28 cellular contexts compared by ENCODE assay signal in the genomic region with DNA sequence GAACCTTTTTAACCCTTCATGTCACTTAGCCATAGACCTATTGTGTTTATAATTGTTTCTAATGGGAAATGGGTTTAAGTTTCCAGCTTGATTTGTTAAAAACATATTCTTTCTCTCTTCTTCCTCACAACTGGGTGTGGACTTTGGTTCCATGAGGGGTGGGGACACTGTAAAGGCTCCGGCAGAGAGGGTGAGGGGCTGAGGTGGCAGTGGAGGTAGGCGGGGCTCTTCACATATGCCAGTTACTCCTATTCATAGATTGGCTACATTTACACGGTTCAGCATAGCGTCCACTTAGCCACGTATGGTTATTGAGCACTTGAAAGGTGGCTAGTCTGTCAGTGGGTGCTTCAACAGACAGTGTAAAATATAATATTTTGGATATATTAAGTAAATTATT. TPM values are rescaled to one million over a fixed set of nuclear protein-coding genes. Genes with fewer than 3 reads are reported as not detected.
A peak's percentile ranks its signal among the peaks of the same experiment; 100 is the strongest.
DNase-seq lines count a peak whose midpoint lies in the region; ATAC-seq, FAIRE-seq and TF ChIP-seq lines count a peak whose summit lies in the region.
"Had no signal": no experiment of that assay in that cellular context is flagged by ENCODE, and none has a peak within 500 bp of the region (broad histone marks: within the 10 kb centered on the region; RNA-seq: fewer than 3 reads in every experiment).

No MANE protein-coding gene starts in this region.

- H3K79me2 ChIP-seq in Loucy (ENCODE audit: insufficient read depth, low read length) = peaks cover 96% of the 10 kb centered on the region

- peak overlapping the region; percentile 54 for H3K4me2 ChIP-seq in Loucy (ENCODE audit: low read depth, low read length, poor library complexity, severe bottlenecking)
- H3K4me2 ChIP-seq: BLaER1, KMS-11 had no signal

- H3K27ac ChIP-seq in CD4-positive, alpha-beta T cell (ENCODE audit: low read depth, low read length) = no peak overlapping the region
- H3K27ac ChIP-seq: BLaER1, KMS-11 had no signal

- POLR2A ChIA-PET in CD4-positive, alpha-beta T cell (lab: Charles Lee) = no interaction called here
- POLR2A ChIA-PET in WTC11 (lab: Charles Lee) = no interaction called here

- H3K4me3 ChIP-seq in Loucy (ENCODE audit: low read length, poor library complexity, severe bottlenecking) = no peak overlapping the region
- H3K4me3 ChIP-seq: BLaER1, GM12878, HAP-1 had no signal

- H3K27ac Mint-ChIP-seq in CD4-positive, alpha-beta T cell = peak overlapping the region; percentile 31
- no peak overlapping the region for H3K27ac Mint-ChIP-seq in WTC11
- H3K27ac Mint-ChIP-seq in effector memory CD8-positive, alpha-beta T cell = no peak overlapping the region
- H3K27ac Mint-ChIP-seq: HFFc6 had no signal

- CTCF ChIA-PET in CD4-positive, alpha-beta T cell (lab: Charles Lee) = no interaction called here
- CTCF ChIA-PET in WTC11 (lab: Charles Lee) = interaction anchor here (1.5 kb wide), 1 partner anchor 15 kb away, joined by 4 read pairs; no protein-coding TSS in a partner anchor

- H3K27me3 ChIP-seq in CD4-positive, alpha-beta T cell (ENCODE audit: control insufficient read depth, insufficient read depth, low read length) = no peaks in the 10 kb centered on the region
- no peaks in the 10 kb centered on the region for H3K27me3 ChIP-seq in Loucy (ENCODE audit: insufficient read depth, low read length, poor library complexity, severe bottlenecking)

- H3K27me3 Mint-ChIP-seq in CD4-positive, alpha-beta T cell = no peaks in the 10 kb centered on the region
- no peaks in the 10 kb centered on the region for H3K27me3 Mint-ChIP-seq in WTC11 (ENCODE audit: low read depth)
- H3K27me3 Mint-ChIP-seq in effector memory CD8-positive, alpha-beta T cell = no peaks in the 10 kb centered on the region
- H3K27me3 Mint-ChIP-seq: CD4-positive, CD25-positive, alpha-beta regulatory T cell had no signal

- no peak for FAIRE-seq in HTR-8/SVneo (lab: Jason Lieb, UNC)
- FAIRE-seq: GM12878 had no signal

- no peaks in the 10 kb centered on the region; the same call in 1 of the 2 replicates for H3K36me3 ChIP-seq in Loucy (ENCODE audit: insufficient read depth, low read length)
- H3K36me3 ChIP-seq: HAP-1 had no signal

- TF ChIP-seq CTCF in CD4-positive, alpha-beta T cell (IDR thresholded peaks at IDR 0.05) = no peak
- no peak for TF ChIP-seq CTCF in Loucy (conservative IDR thresholded peaks at IDR 0.05; ENCODE audit: low read length)
- no peak for TF ChIP-seq CTCF in WTC11 (IDR thresholded peaks at IDR 0.05)

- no peak overlapping the region for H3K4me3 Mint-ChIP-seq in CD4-positive, alpha-beta T cell
- H3K4me3 Mint-ChIP-seq in WTC11 = no peak overlapping the region
- H3K4me3 Mint-ChIP-seq in effector memory CD8-positive, alpha-beta T cell = no peak overlapping the region
- H3K4me3 Mint-ChIP-seq: CD4-positive, CD25-positive, alpha-beta regulatory T cell; HFFc6 had no signal

- peaks cover 27% of the 10 kb centered on the region for H3K4me1 ChIP-seq in Loucy (ENCODE audit: insufficient read depth, low read length, poor library complexity, severe bottlenecking)
- H3K4me1 ChIP-seq: BLaER1, Caco-2 had no signal

- intact Hi-C loops in CD4-positive, alpha-beta T cell (cut with DNase I, micrococcal nuclease) = loop anchor here (10.0 kb wide), 2 partner anchors 47 to 967 kb away; a partner anchor contains a TSS
- intact Hi-C loops in left colon (cut with DNase I, micrococcal nuclease) (no loop called here), left cardiac atrium (cut with DNase I) (no loop called here)

- H3K9me2 ChIP-seq in Loucy (replicated peaks; ENCODE audit: low read depth, low read length) = no peaks in the 10 kb centered on the region

- H3F3A ChIP-seq in Loucy (ENCODE audit: low read depth) = no peaks in the 10 kb centered on the region

- H3K36me3 Mint-ChIP-seq in CD4-positive, alpha-beta T cell (ENCODE audit: low read depth) = peaks cover 27% of the 10 kb centered on the region
- H3K36me3 Mint-ChIP-seq in WTC11 = no peaks in the 10 kb centered on the region
- H3K36me3 Mint-ChIP-seq in effector memory CD8-positive, alpha-beta T cell (ENCODE audit: insufficient read depth) = no peaks in the 10 kb centered on the region

- no peak for ATAC-seq in CD4-positive, alpha-beta T cell (ENCODE audit: poor library complexity)
- ATAC-seq in WTC11 (0 out of 2 replicates have a peak, but pooled peaks have one; percentile 39), left colon (peak; percentile 80), left cardiac atrium (no peak)
- no peak for ATAC-seq in effector memory CD8-positive, alpha-beta T cell (replicated peaks)
- ATAC-seq: GM12878 had no signal

- no peak overlapping the region for H3K9ac ChIP-seq in Loucy (ENCODE audit: low read depth, low read length, poor library complexity, severe bottlenecking)
- H3K9ac ChIP-seq: BLaER1, KMS-11 had no signal

- H3K4me1 Mint-ChIP-seq in CD4-positive, alpha-beta T cell (ENCODE audit: low read depth) = peaks cover 85% of the 10 kb centered on the region
- H3K4me1 Mint-ChIP-seq in WTC11 = peaks cover 25% of the 10 kb centered on the region
- peaks cover 22 to 39% of the 10 kb centered on the region in 2 donors for H3K4me1 Mint-ChIP-seq in effector memory CD8-positive, alpha-beta T cell (ENCODE audit: low read depth in 2 of 2)

- no peaks in the 10 kb centered on the region for H3K9me3 Mint-ChIP-seq in CD4-positive, alpha-beta T cell
- H3K9me3 Mint-ChIP-seq in WTC11 = no peaks in the 10 kb centered on the region
- H3K9me3 Mint-ChIP-seq in effector memory CD8-positive, alpha-beta T cell = no peaks in the 10 kb centered on the region
- H3K9me3 Mint-ChIP-seq: CD4-positive, CD25-positive, alpha-beta regulatory T cell; HFFc6 had no signal

- no peak for DNase-seq in CD4-positive, alpha-beta T cell
- DNase-seq in WTC11 (ENCODE audit: low spot score) (no peak), left colon (peak; percentile 35 to 61), HTR-8/SVneo (ENCODE audit: insufficient read length, low spot score) (no peak), NCI-H2081 treated with DMSO at 0.1 percent for 48 hours (lab: John Stamatoyannopoulos, UW) (no peak), left cardiac atrium (no peak)
- no peak for DNase-seq in effector memory CD8-positive, alpha-beta T cell
- DNase-seq: 8988T; ACHN; Caco-2; CD4-positive, CD25-positive, alpha-beta regulatory T cell; GDM1; GOT3; HFFc6; IMR-90; NCI-H1048; NCI-H1694; NCI-H2029 treated with DMSO at 0.1 percent for 48 hours; NCI-H345; NCI-H510A treated with DMSO at 0.1 percent for 48 hours; NCI-H774; Right ventricle myocardium superior; RPMI8226 had no signal

- H3K9me3 ChIP-seq in CD4-positive, alpha-beta T cell (ENCODE audit: control insufficient read depth, low read length) = no peaks in the 10 kb centered on the region
- no peaks in the 10 kb centered on the region for H3K9me3 ChIP-seq in Loucy (ENCODE audit: insufficient read depth, low read depth, low read length)
- H3K9me3 ChIP-seq: BLaER1, Caco-2, HAP-1 had no signal

- H4K20me1 ChIP-seq in Loucy (ENCODE audit: insufficient read depth, low read length, poor library complexity, severe bottlenecking) = peaks cover 35% of the 10 kb centered on the region

- H2AFZ ChIP-seq in Loucy (ENCODE audit: low read length) = no peak overlapping the region

TF ChIP-seq in WTC11, 78 proteins besides CTCF, POLR2A, EP300 and RAD21 (continues in another document):
- TF ChIP-seq CREB1 (CRISPR knock-in tag; IDR thresholded peaks at IDR 0.05) (no peak), ZBTB21 (CRISPR knock-in tag; IDR thresholded peaks at IDR 0.05; ENCODE audit: borderline replicate concordance) (no peak)
- TF ChIP-seq, protein P1, sequence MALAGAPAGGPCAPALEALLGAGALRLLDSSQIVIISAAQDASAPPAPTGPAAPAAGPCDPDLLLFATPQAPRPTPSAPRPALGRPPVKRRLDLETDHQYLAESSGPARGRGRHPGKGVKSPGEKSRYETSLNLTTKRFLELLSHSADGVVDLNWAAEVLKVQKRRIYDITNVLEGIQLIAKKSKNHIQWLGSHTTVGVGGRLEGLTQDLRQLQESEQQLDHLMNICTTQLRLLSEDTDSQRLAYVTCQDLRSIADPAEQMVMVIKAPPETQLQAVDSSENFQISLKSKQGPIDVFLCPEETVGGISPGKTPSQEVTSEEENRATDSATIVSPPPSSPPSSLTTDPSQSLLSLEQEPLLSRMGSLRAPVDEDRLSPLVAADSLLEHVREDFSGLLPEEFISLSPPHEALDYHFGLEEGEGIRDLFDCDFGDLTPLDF (CRISPR knock-in tag; IDR thresholded peaks at IDR 0.05) = no peak
- TF ChIP-seq, protein P2, sequence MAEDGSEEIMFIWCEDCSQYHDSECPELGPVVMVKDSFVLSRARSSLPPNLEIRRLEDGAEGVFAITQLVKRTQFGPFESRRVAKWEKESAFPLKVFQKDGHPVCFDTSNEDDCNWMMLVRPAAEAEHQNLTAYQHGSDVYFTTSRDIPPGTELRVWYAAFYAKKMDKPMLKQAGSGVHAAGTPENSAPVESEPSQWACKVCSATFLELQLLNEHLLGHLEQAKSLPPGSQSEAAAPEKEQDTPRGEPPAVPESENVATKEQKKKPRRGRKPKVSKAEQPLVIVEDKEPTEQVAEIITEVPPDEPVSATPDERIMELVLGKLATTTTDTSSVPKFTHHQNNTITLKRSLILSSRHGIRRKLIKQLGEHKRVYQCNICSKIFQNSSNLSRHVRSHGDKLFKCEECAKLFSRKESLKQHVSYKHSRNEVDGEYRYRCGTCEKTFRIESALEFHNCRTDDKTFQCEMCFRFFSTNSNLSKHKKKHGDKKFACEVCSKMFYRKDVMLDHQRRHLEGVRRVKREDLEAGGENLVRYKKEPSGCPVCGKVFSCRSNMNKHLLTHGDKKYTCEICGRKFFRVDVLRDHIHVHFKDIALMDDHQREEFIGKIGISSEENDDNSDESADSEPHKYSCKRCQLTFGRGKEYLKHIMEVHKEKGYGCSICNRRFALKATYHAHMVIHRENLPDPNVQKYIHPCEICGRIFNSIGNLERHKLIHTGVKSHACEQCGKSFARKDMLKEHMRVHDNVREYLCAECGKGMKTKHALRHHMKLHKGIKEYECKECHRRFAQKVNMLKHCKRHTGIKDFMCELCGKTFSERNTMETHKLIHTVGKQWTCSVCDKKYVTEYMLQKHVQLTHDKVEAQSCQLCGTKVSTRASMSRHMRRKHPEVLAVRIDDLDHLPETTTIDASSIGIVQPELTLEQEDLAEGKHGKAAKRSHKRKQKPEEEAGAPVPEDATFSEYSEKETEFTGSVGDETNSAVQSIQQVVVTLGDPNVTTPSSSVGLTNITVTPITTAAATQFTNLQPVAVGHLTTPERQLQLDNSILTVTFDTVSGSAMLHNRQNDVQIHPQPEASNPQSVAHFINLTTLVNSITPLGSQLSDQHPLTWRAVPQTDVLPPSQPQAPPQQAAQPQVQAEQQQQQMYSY (CRISPR knock-in tag; IDR thresholded peaks at IDR 0.05) = no peak
- TF ChIP-seq, protein P3, sequence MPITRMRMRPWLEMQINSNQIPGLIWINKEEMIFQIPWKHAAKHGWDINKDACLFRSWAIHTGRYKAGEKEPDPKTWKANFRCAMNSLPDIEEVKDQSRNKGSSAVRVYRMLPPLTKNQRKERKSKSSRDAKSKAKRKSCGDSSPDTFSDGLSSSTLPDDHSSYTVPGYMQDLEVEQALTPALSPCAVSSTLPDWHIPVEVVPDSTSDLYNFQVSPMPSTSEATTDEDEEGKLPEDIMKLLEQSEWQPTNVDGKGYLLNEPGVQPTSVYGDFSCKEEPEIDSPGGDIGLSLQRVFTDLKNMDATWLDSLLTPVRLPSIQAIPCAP (CRISPR knock-in tag; IDR thresholded peaks at IDR 0.05) = no peak

RNA-seq across cellular contexts. Expression of a gene that starts 7.8 kb away (rescaled TPM):
- 10 to 100 TPM; 26.7 to 30.5 TPM for total RNA-seq in CD4-positive, alpha-beta T cell
- total RNA-seq in WTC11 (2021) (5.4 to 8.2 TPM (median 6.5 TPM) in 3 replicates), left colon (10 to 100 TPM; 14.9 to 19.8 TPM), left cardiac atrium (10 to 100 TPM in 1 of 2 donors, 1 to 10 TPM in 1; 9.4 to 11.0 TPM)

Comparison
In these comparisons a context has a peak if more than half of its experiments do, and no peak if none do; other contexts are left out.
1. ATAC-seq: peak in WTC11 (single experiment) and left colon (single experiment); none in CD4-positive, alpha-beta T cell (single experiment), left cardiac atrium (0 of 2) and effector memory CD8-positive, alpha-beta T cell (single experiment).
2. DNase-seq: peak in left colon (2 of 2); none in CD4-positive, alpha-beta T cell (0 of 10), WTC11 (single experiment), HTR-8/SVneo (single experiment), NCI-H2081 treated with DMSO at 0.1 percent for 48 hours (single experiment), left cardiac atrium (single experiment) and effector memory CD8-positive, alpha-beta T cell (0 of 3).
3. intact Hi-C loops: an anchor here in CD4-positive, alpha-beta T cell (10.0 kb wide); none called in left colon and left cardiac atrium.